ENCODE assay signal across 8 cellular contexts in genomic region chr10:1109795-1110673, GRCh38. TPM values are rescaled to one million over a fixed set of nuclear protein-coding genes. Genes with fewer than 3 reads are reported as not detected.
DNase-seq lines count a peak whose midpoint lies in the region; ATAC-seq, FAIRE-seq and TF ChIP-seq lines count a peak whose summit lies in the region.

No MANE protein-coding gene starts in this region.

- intact Hi-C loops in A673 (cut with micrococcal nuclease; ENCODE audit: unreplicated experiment) (no loop called here), esophagus muscularis mucosa (cut with DNase I) (no loop called here)

- TF ChIP-seq EP300 in esophagus muscularis mucosa (IDR thresholded peaks at IDR 0.05) (no peak), neural cell (conservative IDR thresholded peaks at IDR 0.05; ENCODE audit: poor library complexity, severe bottlenecking) (no peak)

- H3K79me2 ChIP-seq in neural cell (replicated peaks; ENCODE audit: insufficient read depth, low read length): peaks cover 3% of the 10 kb centered on the region

- H3K4me3 ChIP-seq in A673 (ENCODE audit: low read depth, low read length, poor library complexity, severe bottlenecking): no peak overlapping the region
- H3K4me3 ChIP-seq in esophagus muscularis mucosa: no peak overlapping the region
- H3K4me3 ChIP-seq in neural cell (ENCODE audit: low read length): no peak overlapping the region

- H3K9me2 ChIP-seq in neural cell (ENCODE audit: insufficient read depth, low read length): no peaks in the 10 kb centered on the region

- POLR2A ChIA-PET in A673 (lab: Charles Lee; ENCODE audit: low non-redundant PET): no interaction called here

- H3K9me3 ChIP-seq in A673 (ENCODE audit: low read depth, low read length, poor library complexity, severe bottlenecking) (no peaks in the 10 kb centered on the region), esophagus muscularis mucosa (no peaks in the 10 kb centered on the region), neural cell (ENCODE audit: low read length) (no peaks in the 10 kb centered on the region)

- H3K4me2 ChIP-seq in neural cell (ENCODE audit: low read length): no peak overlapping the region

- H3K27ac ChIP-seq in A673 (ENCODE audit: low read depth, low read length, poor library complexity, severe bottlenecking): peak overlapping the region; percentile 72
- H3K27ac ChIP-seq in esophagus muscularis mucosa (replicated peaks in 1 of 4): peak overlapping the region in 1 of 4 donors; percentile 1
- H3K27ac ChIP-seq in neural cell (ENCODE audit: low read length): no peak overlapping the region

- H2AFZ ChIP-seq in neural cell (ENCODE audit: low read depth, low read length): no peak overlapping the region

- TF ChIP-seq POLR2A in GM12892 (IDR thresholded peaks at IDR 0.05; ENCODE audit: low read depth, low read length) (no peak), esophagus muscularis mucosa (IDR thresholded peaks at IDR 0.05; ENCODE audit: low read depth) (no peak)

- TF ChIP-seq CTCF in A673 (conservative IDR thresholded peaks at IDR 0.05; ENCODE audit: low read depth, low read length) (peak; percentile 90), esophagus muscularis mucosa (IDR thresholded peaks at IDR 0.05) (peak; percentile 33 to 54 (median 49)), neural cell (IDR thresholded peaks at IDR 0.05; ENCODE audit: poor library complexity, severe bottlenecking) (peak; percentile 85)

- DNase-seq in A673 (ENCODE audit: low spot score): peak; percentile 94
- DNase-seq in GM12892 (ENCODE audit: insufficient read length): peak; percentile 65
- peak; percentile 71 for DNase-seq in NOMO-1 treated with DMSO at 0.1 percent for 48 hours (lab: John Stamatoyannopoulos, UW; ENCODE audit: unreplicated experiment)
- DNase-seq in activated CD8-positive, alpha-beta memory T cell treated with anti-CD3 and anti-CD28 coated beads, Interleukin-2, amount 50 U/mL, for 24 hours (ENCODE audit: extremely low read depth): peak; percentile 53
- no peak for DNase-seq in esophagus muscularis mucosa (ENCODE audit: extremely low spot score)
- DNase-seq in stromal cell of bone marrow (ENCODE audit: low read depth): peak; percentile 11

- TF ChIP-seq RAD21 in neural cell (conservative IDR thresholded peaks at IDR 0.05): peak; percentile 87

- H4K20me1 ChIP-seq in neural cell (ENCODE audit: insufficient read depth): no peaks in the 10 kb centered on the region

- H3K4me1 ChIP-seq in A673 (ENCODE audit: insufficient read depth, low read length, poor library complexity, severe bottlenecking) (peaks cover 9% of the 10 kb centered on the region), esophagus muscularis mucosa (peaks cover 0 to 14% (median 5%) of the 10 kb centered on the region in 4 donors)

- no peak overlapping the region for H3K9ac ChIP-seq in neural cell (ENCODE audit: low read length)

- peak; percentile 73 for ATAC-seq in HG02973 (IDR thresholded peaks at IDR 0.05; ENCODE audit: unreplicated experiment)

- no TSS peak for BruUV-seq in A673 (replicated peaks; lab: Mats Ljungman, UMichigan)

- no peaks in the 10 kb centered on the region for H3F3A ChIP-seq in neural cell (ENCODE audit: insufficient read depth, low read length, poor library complexity, severe bottlenecking)

- FAIRE-seq in GM12892 (lab: Jason Lieb, UNC): peak; percentile 88

- 79% methylated on average over 32 of the region's 32 CpGs for WGBS in esophagus muscularis mucosa

- CTCF ChIA-PET in A673 (lab: Charles Lee): interaction anchor here (0.6 to 1.7 kb wide), 2 partner anchors 259 to 1884 kb away, joined by 9 read pairs; no protein-coding TSS in a partner anchor

- H3K27me3 ChIP-seq in A673 (replicated peaks; ENCODE audit: insufficient read depth, low read depth, low read length, poor library complexity): no peaks in the 10 kb centered on the region
- H3K27me3 ChIP-seq in esophagus muscularis mucosa: no peaks in the 10 kb centered on the region
- H3K27me3 ChIP-seq in neural cell (ENCODE audit: insufficient read depth, low read depth, low read length): no peaks in the 10 kb centered on the region

- peaks cover 12% of the 10 kb centered on the region for H3K36me3 ChIP-seq in A673 (ENCODE audit: insufficient read depth, low read length, poor library complexity, severe bottlenecking)
- H3K36me3 ChIP-seq in esophagus muscularis mucosa: peaks cover 49 to 95% (median 78%) of the 10 kb centered on the region in 4 donors
- peaks cover 13% of the 10 kb centered on the region for H3K36me3 ChIP-seq in neural cell (ENCODE audit: insufficient read depth, low read length)

TF ChIP-seq in neural cell, 6 proteins besides CTCF, POLR2A, EP300 and RAD21:
- no peak for TF ChIP-seq EZH2 (IDR thresholded peaks at IDR 0.05; ENCODE audit: borderline replicate concordance, insufficient read depth, low read length, poor library complexity, severe bottlenecking)
- peak; percentile 90 for TF ChIP-seq SMC3 (conservative IDR thresholded peaks at IDR 0.05; ENCODE audit: poor library complexity)
- no peak for TF ChIP-seq MXI1 (conservative IDR thresholded peaks at IDR 0.05; ENCODE audit: poor library complexity, severe bottlenecking)
- TF ChIP-seq, protein P1, sequence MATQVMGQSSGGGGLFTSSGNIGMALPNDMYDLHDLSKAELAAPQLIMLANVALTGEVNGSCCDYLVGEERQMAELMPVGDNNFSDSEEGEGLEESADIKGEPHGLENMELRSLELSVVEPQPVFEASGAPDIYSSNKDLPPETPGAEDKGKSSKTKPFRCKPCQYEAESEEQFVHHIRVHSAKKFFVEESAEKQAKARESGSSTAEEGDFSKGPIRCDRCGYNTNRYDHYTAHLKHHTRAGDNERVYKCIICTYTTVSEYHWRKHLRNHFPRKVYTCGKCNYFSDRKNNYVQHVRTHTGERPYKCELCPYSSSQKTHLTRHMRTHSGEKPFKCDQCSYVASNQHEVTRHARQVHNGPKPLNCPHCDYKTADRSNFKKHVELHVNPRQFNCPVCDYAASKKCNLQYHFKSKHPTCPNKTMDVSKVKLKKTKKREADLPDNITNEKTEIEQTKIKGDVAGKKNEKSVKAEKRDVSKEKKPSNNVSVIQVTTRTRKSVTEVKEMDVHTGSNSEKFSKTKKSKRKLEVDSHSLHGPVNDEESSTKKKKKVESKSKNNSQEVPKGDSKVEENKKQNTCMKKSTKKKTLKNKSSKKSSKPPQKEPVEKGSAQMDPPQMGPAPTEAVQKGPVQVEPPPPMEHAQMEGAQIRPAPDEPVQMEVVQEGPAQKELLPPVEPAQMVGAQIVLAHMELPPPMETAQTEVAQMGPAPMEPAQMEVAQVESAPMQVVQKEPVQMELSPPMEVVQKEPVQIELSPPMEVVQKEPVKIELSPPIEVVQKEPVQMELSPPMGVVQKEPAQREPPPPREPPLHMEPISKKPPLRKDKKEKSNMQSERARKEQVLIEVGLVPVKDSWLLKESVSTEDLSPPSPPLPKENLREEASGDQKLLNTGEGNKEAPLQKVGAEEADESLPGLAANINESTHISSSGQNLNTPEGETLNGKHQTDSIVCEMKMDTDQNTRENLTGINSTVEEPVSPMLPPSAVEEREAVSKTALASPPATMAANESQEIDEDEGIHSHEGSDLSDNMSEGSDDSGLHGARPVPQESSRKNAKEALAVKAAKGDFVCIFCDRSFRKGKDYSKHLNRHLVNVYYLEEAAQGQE (IDR thresholded peaks at IDR 0.05; ENCODE audit: borderline replicate concordance): no peak

RNA-seq across cellular contexts. Expression of gene WDR37, which starts 53.8 kb away (rescaled TPM):
- total RNA-seq in A673 (2021) (12.6 and 15.5 TPM in 2 replicates), esophagus muscularis mucosa (10 to 100 TPM in 3 of 4 donors, 1 to 10 TPM in 1; 9.1 to 17.2 (median 13.2) TPM)
- polyA plus RNA-seq in GM12892 (2012; ENCODE audit: missing spikeins): 7.0 TPM
- polyA plus RNA-seq in neural cell: 31.2 and 32.3 TPM in 2 replicates
- polyA minus RNA-seq in neural cell: 66.2 and 66.4 TPM in 2 replicates
